In the genomic region with DNA sequence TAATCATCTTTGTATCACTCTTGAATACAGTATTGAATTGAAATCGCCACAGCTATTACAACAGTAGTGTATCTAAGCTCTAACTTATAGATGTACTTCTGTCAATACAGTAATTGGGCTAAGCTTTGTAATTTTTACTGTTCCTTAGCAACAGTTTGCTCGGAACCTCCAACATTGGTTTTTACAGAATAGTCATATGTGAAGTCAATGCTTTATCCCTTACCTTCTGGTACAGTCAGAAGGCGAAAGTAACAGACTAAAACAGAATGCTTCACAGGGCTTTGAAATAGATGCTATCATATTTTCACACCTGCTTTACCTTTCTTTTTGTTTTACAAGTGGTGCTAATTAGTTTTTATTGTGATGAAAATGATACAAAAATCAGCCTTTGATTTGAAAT, we compare ENCODE assay signal across 22 cellular contexts.
"Had no signal": no experiment of that assay in that cellular context is flagged by ENCODE, and none has a peak within 500 bp of the region (broad histone marks: within the 10 kb centered on the region; RNA-seq: fewer than 3 reads in every experiment).

No MANE protein-coding gene starts in this region.

- H3K4me1 Mint-ChIP-seq: naive thymus-derived CD4-positive, alpha-beta T cell; nephron; neural progenitor cell; stimulated activated naive CD8-positive, alpha-beta T cell treated with anti-CD3 and anti-CD28 coated beads, Interleukin-15, amount 100 ng/mL, for 72 hours had no signal

- DNase-seq: effector CD8-positive, alpha-beta T cell; foreskin keratinocyte; heart left ventricle; left cardiac atrium; left lung; mesendoderm; midbrain; naive thymus-derived CD4-positive, alpha-beta T cell; right lobe of liver; small intestine; stimulated activated CD4-positive, alpha-beta T cell treated with anti-CD3 and anti-CD28 coated beads, Interleukin-15, amount 100 ng/mL, for 24 hours; stimulated activated CD4-positive, alpha-beta T cell treated with anti-CD3 and anti-CD28 coated beads, Interleukin-2, amount 100 ng/mL, for 48 hours; stimulated activated naive CD4-positive, alpha-beta T cell; stimulated activated naive CD8-positive, alpha-beta T cell treated with anti-CD3 and anti-CD28 coated beads, Interleukin-15, amount 100 ng/mL, for 72 hours; transverse colon; upper lobe of right lung; uterus had no signal

- H3K4me3 Mint-ChIP-seq: dendritic cell treated with granulocyte-macrophage colony-stimulating factor and Interleukin-4, amounts not matched to agents 40 ng/mL and 50 ng/mL, for 4 days; naive thymus-derived CD4-positive, alpha-beta T cell; nephron; neural progenitor cell; stimulated activated naive CD8-positive, alpha-beta T cell treated with anti-CD3 and anti-CD28 coated beads, Interleukin-15, amount 100 ng/mL, for 72 hours had no signal

- H3K27ac Mint-ChIP-seq: dendritic cell treated with granulocyte-macrophage colony-stimulating factor and Interleukin-4, amounts not matched to agents 40 ng/mL and 50 ng/mL, for 4 days; naive thymus-derived CD4-positive, alpha-beta T cell; nephron; neural progenitor cell; progenitor cell of endocrine pancreas; stimulated activated naive CD8-positive, alpha-beta T cell treated with anti-CD3 and anti-CD28 coated beads, Interleukin-15, amount 100 ng/mL, for 72 hours had no signal

- ATAC-seq: foreskin keratinocyte; gastroesophageal sphincter; heart left ventricle; left cardiac atrium; left lung; naive thymus-derived CD4-positive, alpha-beta T cell; right lobe of liver; stimulated activated naive CD8-positive, alpha-beta T cell treated with anti-CD3 and anti-CD28 coated beads, Interleukin-15, amount 100 ng/mL, for 72 hours; upper lobe of right lung had no signal

- H3K9me3 Mint-ChIP-seq: dendritic cell treated with granulocyte-macrophage colony-stimulating factor and Interleukin-4, amounts not matched to agents 40 ng/mL and 50 ng/mL, for 4 days; naive thymus-derived CD4-positive, alpha-beta T cell; nephron; neural progenitor cell; stimulated activated naive CD8-positive, alpha-beta T cell treated with anti-CD3 and anti-CD28 coated beads, Interleukin-15, amount 100 ng/mL, for 72 hours had no signal

- H3K27me3 Mint-ChIP-seq: dendritic cell treated with granulocyte-macrophage colony-stimulating factor and Interleukin-4, amounts not matched to agents 40 ng/mL and 50 ng/mL, for 4 days; naive thymus-derived CD4-positive, alpha-beta T cell; progenitor cell of endocrine pancreas; stimulated activated naive CD8-positive, alpha-beta T cell treated with anti-CD3 and anti-CD28 coated beads, Interleukin-15, amount 100 ng/mL, for 72 hours had no signal
